In genomic region chr14:71237556-71237955, GRCh38 we compare ENCODE assay signal across 19 cellular contexts.
DNase-seq lines count a peak whose midpoint lies in the region; ATAC-seq and TF ChIP-seq lines count a peak whose summit lies in the region.
"Had no signal": no experiment of that assay in that cellular context is flagged by ENCODE, and none has a peak within 500 bp of the region (broad histone marks: within the 10 kb centered on the region; RNA-seq: fewer than 3 reads in every experiment).

No MANE protein-coding gene starts in this region.

- H3K27me3 ChIP-seq in GM23338 (ENCODE audit: insufficient read depth) = no peaks in the 10 kb centered on the region

- H3K27ac Mint-ChIP-seq in GM23338 (no peak overlapping the region), progenitor cell of endocrine pancreas (peak overlapping the region; percentile 62)
- H3K27ac Mint-ChIP-seq in activated T-helper 17 cell treated with anti-CD3 and anti-CD28 coated beads, Interleukin-2, amount 50 U/mL, for 72 hours = peak overlapping the region; percentile 55
- H3K27ac Mint-ChIP-seq: CD4-positive, alpha-beta memory T cell had no signal

- H3K4me3 Mint-ChIP-seq in GM23338 (no peak overlapping the region), progenitor cell of endocrine pancreas (ENCODE audit: low read depth) (no peak overlapping the region)
- no peak overlapping the region for H3K4me3 Mint-ChIP-seq in activated T-helper 17 cell treated with anti-CD3 and anti-CD28 coated beads, Interleukin-2, amount 50 U/mL, for 72 hours
- H3K4me3 Mint-ChIP-seq: CD4-positive, alpha-beta memory T cell had no signal

- H3K4me1 ChIP-seq in GM23338 (ENCODE audit: insufficient read depth) = no peaks in the 10 kb centered on the region

- peak overlapping the region; percentile 38; the same call in 1 of the 2 replicates for H2AFZ ChIP-seq in GM23338

- no peaks in the 10 kb centered on the region for H3F3A ChIP-seq in GM23338 (replicated peaks; ENCODE audit: low read depth)

- H3K36me3 Mint-ChIP-seq in GM23338 (ENCODE audit: low read depth) = no peaks in the 10 kb centered on the region
- H3K36me3 Mint-ChIP-seq in activated T-helper 17 cell treated with anti-CD3 and anti-CD28 coated beads, Interleukin-2, amount 50 U/mL, for 72 hours (ENCODE audit: low read depth) = no peaks in the 10 kb centered on the region
- no peaks in the 10 kb centered on the region for H3K36me3 Mint-ChIP-seq in progenitor cell of endocrine pancreas (ENCODE audit: insufficient read depth)
- H3K36me3 Mint-ChIP-seq: CD4-positive, alpha-beta memory T cell had no signal

- H3K27ac ChIP-seq in GM23338 (ENCODE audit: low read depth) = no peak overlapping the region

- ATAC-seq in GM23338 (no peak), HG03521 (IDR thresholded peaks at IDR 0.05; ENCODE audit: unreplicated experiment) (no peak)
- ATAC-seq in activated T-helper 17 cell treated with anti-CD3 and anti-CD28 coated beads, Interleukin-2, amount 50 U/mL, for 72 hours (replicated peaks) = no peak
- ATAC-seq: Right ventricle myocardium inferior had no signal

- H3K4me2 ChIP-seq in GM23338 = no peak overlapping the region

- no peaks in the 10 kb centered on the region for H3K36me3 ChIP-seq in GM23338 (ENCODE audit: insufficient read depth)
- H3K36me3 ChIP-seq: HAP-1 had no signal

- TF ChIP-seq CTCF in GM23338 (conservative IDR thresholded peaks at IDR 0.05; ENCODE audit: low read depth in 2 of 2) (no peak), progenitor cell of endocrine pancreas (IDR thresholded peaks at IDR 0.05; ENCODE audit: unreplicated experiment) (no peak)

- 0 out of 2 replicates have a peak, but pooled peaks cover 5% of the 10 kb centered on the region for H3K9me2 ChIP-seq in GM23338 (ENCODE audit: insufficient read depth)

- H3K4me3 ChIP-seq in GM23338 = no peak overlapping the region
- H3K4me3 ChIP-seq: HAP-1 had no signal

- DNase-seq in NCI-H2107 treated with DMSO at 0.1 percent for 48 hours (lab: John Stamatoyannopoulos, UW; ENCODE audit: unreplicated experiment) (peak; percentile 23), NCI-H2107 (lab: John Stamatoyannopoulos, UW) (no peak), GM23338 (ENCODE audit: low spot score) (no peak), progenitor cell of endocrine pancreas (ENCODE audit: low spot score, unreplicated experiment) (no peak), NCI-H2196 treated with DMSO at 0.1 percent for 48 hours (lab: John Stamatoyannopoulos, UW; ENCODE audit: unreplicated experiment) (no peak)
- DNase-seq in stimulated activated CD4-positive, alpha-beta T cell treated with anti-CD3 and anti-CD28 coated beads, Interleukin-4, amount 100 ng/mL, for 4 hours = no peak
- DNase-seq: CD4-positive, alpha-beta memory T cell; DMS153; Kasumi-1; MM.1S; NCI-H1105; NCI-H2081; NCI-H226; NCI-H69; NK-92 treated with Interleukin-12 subunit alpha and Interleukin-12 subunit beta, amount 100 ng/mL, for 24 hours had no signal

- H3K4me1 Mint-ChIP-seq in GM23338 (peaks cover 2% of the 10 kb centered on the region; the same call in 1 of the 3 replicates), progenitor cell of endocrine pancreas (ENCODE audit: low read depth) (peaks cover 23% of the 10 kb centered on the region)
- no peaks in the 10 kb centered on the region for H3K4me1 Mint-ChIP-seq in activated T-helper 17 cell treated with anti-CD3 and anti-CD28 coated beads, Interleukin-2, amount 50 U/mL, for 72 hours
- H3K4me1 Mint-ChIP-seq: CD4-positive, alpha-beta memory T cell had no signal

- H3K27me3 Mint-ChIP-seq in GM23338 (ENCODE audit: insufficient read depth, low read depth, poor library complexity) (peaks cover 11% of the 10 kb centered on the region), progenitor cell of endocrine pancreas (no peaks in the 10 kb centered on the region)
- H3K27me3 Mint-ChIP-seq in activated T-helper 17 cell treated with anti-CD3 and anti-CD28 coated beads, Interleukin-2, amount 50 U/mL, for 72 hours = peaks cover 4% of the 10 kb centered on the region

- H4K20me1 ChIP-seq in GM23338 (replicated peaks; ENCODE audit: insufficient read depth) = no peaks in the 10 kb centered on the region

- no peaks in the 10 kb centered on the region for H3K79me2 ChIP-seq in GM23338 (replicated peaks; ENCODE audit: insufficient read depth)

- H3K9me3 Mint-ChIP-seq in GM23338 (no peaks in the 10 kb centered on the region), progenitor cell of endocrine pancreas (ENCODE audit: low read depth) (no peaks in the 10 kb centered on the region)
- H3K9me3 Mint-ChIP-seq in activated T-helper 17 cell treated with anti-CD3 and anti-CD28 coated beads, Interleukin-2, amount 50 U/mL, for 72 hours = no peaks in the 10 kb centered on the region
- H3K9me3 Mint-ChIP-seq: CD4-positive, alpha-beta memory T cell had no signal

TF ChIP-seq in GM23338, 12 proteins besides CTCF, POLR2A, EP300 and RAD21 (continues in another document):
- TF ChIP-seq REST (IDR thresholded peaks at IDR 0.05; ENCODE audit: unreplicated experiment) = no peak
- TF ChIP-seq CREB1 (CRISPR knock-in tag; IDR thresholded peaks at IDR 0.05; ENCODE audit: low read depth) = no peak
- no peak for TF ChIP-seq EZH2phosphoT487 (IDR thresholded peaks at IDR 0.05; ENCODE audit: unreplicated experiment)
- no peak for TF ChIP-seq STAT1 (IDR thresholded peaks at IDR 0.05; ENCODE audit: unreplicated experiment)
- TF ChIP-seq EZH2 (IDR thresholded peaks at IDR 0.05; ENCODE audit: low read depth, unreplicated experiment) = no peak
